Comparison of ENCODE assay signal across 8 cellular contexts in genomic region chr12:53624453-53624852, GRCh38. TPM values are rescaled to one million over a fixed set of nuclear protein-coding genes. Genes with fewer than 3 reads are reported as not detected.
DNase-seq lines count a peak whose midpoint lies in the region; FAIRE-seq and TF ChIP-seq lines count a peak whose summit lies in the region.

No MANE protein-coding gene starts in this region.

- H3K27me3 ChIP-seq in keratinocyte (ENCODE audit: control insufficient read depth, extremely low read depth, insufficient read depth, low read length), result no peaks in the 10 kb centered on the region

- peaks cover 60% of the 10 kb centered on the region for H3K79me2 ChIP-seq in keratinocyte (ENCODE audit: control insufficient read depth, insufficient read depth, low read length)

- peaks cover 2% of the 10 kb centered on the region for H3K36me3 Mint-ChIP-seq in activated naive CD8-positive, alpha-beta T cell

- peak overlapping the region; percentile 97 for H3K27ac ChIP-seq in keratinocyte (ENCODE audit: control insufficient read depth, insufficient read depth, low read length)
- H3K27ac ChIP-seq in substantia nigra (ENCODE audit: low read depth, low read length, poor library complexity, severe bottlenecking), result peak overlapping the region; percentile 97

- H3K4me2 ChIP-seq in keratinocyte (ENCODE audit: control insufficient read depth, extremely low read depth, insufficient read depth, low read depth, low read length), result peak overlapping the region; percentile 91

- H3K4me3 Mint-ChIP-seq in activated naive CD8-positive, alpha-beta T cell, result peak overlapping the region; percentile 100

- DNase-seq in SIG-M5 treated with dmso at 0.1 percent for 504 hours (lab: John Stamatoyannopoulos, UW; ENCODE audit: unreplicated experiment) (peak; percentile 51), SIG-M5 (lab: John Stamatoyannopoulos, UW) (no peak), keratinocyte (ENCODE audit: low read depth, low spot score) (no peak), substantia nigra (lab: John Stamatoyannopoulos, UW) (no peak), NCI-H2196 (lab: John Stamatoyannopoulos, UW; ENCODE audit: unreplicated experiment) (no peak), iPS-NIHi7 (ENCODE audit: extremely low spot score) (no peak), DMS 273 (lab: John Stamatoyannopoulos, UW; ENCODE audit: unreplicated experiment) (no peak)

- peaks cover 26% of the 10 kb centered on the region for H3K4me1 ChIP-seq in keratinocyte (ENCODE audit: control insufficient read depth, extremely low read depth, insufficient read depth, low read length)

- H3K9me1 ChIP-seq in keratinocyte (ENCODE audit: control insufficient read depth, extremely low read depth, insufficient read depth, low read length), result no peaks in the 10 kb centered on the region

- H3K9me3 Mint-ChIP-seq in activated naive CD8-positive, alpha-beta T cell (ENCODE audit: low read depth), result no peaks in the 10 kb centered on the region

- H3K9me3 ChIP-seq in keratinocyte (ENCODE audit: control insufficient read depth, low read depth, low read length), result no peaks in the 10 kb centered on the region

- no peaks in the 10 kb centered on the region for H3K27me3 Mint-ChIP-seq in activated naive CD8-positive, alpha-beta T cell

- H2AFZ ChIP-seq in keratinocyte (ENCODE audit: control insufficient read depth, low read length), result no peak overlapping the region

- peak overlapping the region; percentile 38 for H3K27ac Mint-ChIP-seq in activated naive CD8-positive, alpha-beta T cell

- TF ChIP-seq CTCF in keratinocyte (optimal IDR thresholded peaks at IDR 0.05 in 1 of 3, IDR thresholded peaks at IDR 0.05 in 1 of 3, conservative IDR thresholded peaks at IDR 0.05 in 1 of 3; ENCODE audit: extremely low read depth in 1 of 3, insufficient read depth in 2 of 3, low read length in 3 of 3), result no peak

- no peaks in the 10 kb centered on the region for H3K36me3 ChIP-seq in keratinocyte (ENCODE audit: control insufficient read depth in 2 of 2, extremely low read depth in 1 of 2, insufficient read depth in 2 of 2, low read length in 2 of 2)

- H3K4me3 ChIP-seq in keratinocyte (ENCODE audit: control insufficient read depth in 2 of 3, extremely low read depth in 1 of 3, insufficient read depth in 2 of 3, low read depth in 1 of 3, low read length in 3 of 3), result peak overlapping the region; percentile 58 to 94 (median 92)

- peak overlapping the region; percentile 99 for H3K9ac ChIP-seq in keratinocyte (ENCODE audit: control insufficient read depth, extremely low read depth, insufficient read depth, low read length)

- dilution Hi-C loops in keratinocyte (cut with MboI; ENCODE audit: extremely low pct_ligation_motif_present, low sequenced_read_pairs), result no loop called here

- peaks cover 55% of the 10 kb centered on the region for H3K4me1 Mint-ChIP-seq in activated naive CD8-positive, alpha-beta T cell (ENCODE audit: low read depth)

- no peak for FAIRE-seq in keratinocyte (lab: Jason Lieb, UNC)

- H4K20me1 ChIP-seq in keratinocyte (ENCODE audit: control insufficient read depth, extremely low read depth, insufficient read depth, low read length), result no peaks in the 10 kb centered on the region

RNA-seq across cellular contexts. Expression of gene ATF7, which starts 1.7 kb away (rescaled TPM):
- polyA plus RNA-seq in keratinocyte, result 12.9 to 18.0 TPM (median 16.3 TPM) in 3 replicates
- 12.9 TPM for polyA plus RNA-seq in keratinocyte (2011; ENCODE audit: low read depth)
- polyA plus RNA-seq in keratinocyte (2011; cell fraction: cytosol; rRNA removed), result 12.4 and 19.6 TPM in 2 replicates
- 32.8 and 33.5 TPM in 2 replicates for polyA plus RNA-seq in keratinocyte (2011; cell fraction: nucleus; rRNA removed)
- polyA plus RNA-seq in keratinocyte (2012; ENCODE audit: low replicate concordance), result 10.3 and 14.5 TPM in 2 replicates
- 19.0 to 43.0 TPM (median 28.8 TPM) in 3 replicates for polyA minus RNA-seq in keratinocyte
- 23.6 TPM for polyA minus RNA-seq in keratinocyte (2011; cell fraction: cytosol; rRNA and poly(A)+ RNA removed)
- 14.2 and 31.1 TPM in 2 replicates for polyA minus RNA-seq in keratinocyte (2011; cell fraction: nucleus; rRNA and poly(A)+ RNA removed)

RNA-seq across cellular contexts. Expression of gene ATP5MC2, which starts 51.4 kb away (rescaled TPM):
- polyA plus RNA-seq in keratinocyte, result 138 to 236 TPM (median 205 TPM) in 3 replicates
- polyA plus RNA-seq in keratinocyte (2011; ENCODE audit: low read depth), result 13.2 TPM
- 194 and 211 TPM in 2 replicates for polyA plus RNA-seq in keratinocyte (2011; cell fraction: cytosol; rRNA removed)
- 77.1 and 77.5 TPM in 2 replicates for polyA plus RNA-seq in keratinocyte (2011; cell fraction: nucleus; rRNA removed)
- 255 and 338 TPM in 2 replicates for polyA plus RNA-seq in keratinocyte (2012; ENCODE audit: low replicate concordance)
- polyA minus RNA-seq in keratinocyte, result 333 to 630 TPM (median 388 TPM) in 3 replicates
- polyA minus RNA-seq in keratinocyte (2011; cell fraction: cytosol; rRNA and poly(A)+ RNA removed), result 188 TPM
- 57.5 and 60.0 TPM in 2 replicates for polyA minus RNA-seq in keratinocyte (2011; cell fraction: nucleus; rRNA and poly(A)+ RNA removed)
